ENCODE assay signal across 8 cellular contexts in the genomic region with DNA sequence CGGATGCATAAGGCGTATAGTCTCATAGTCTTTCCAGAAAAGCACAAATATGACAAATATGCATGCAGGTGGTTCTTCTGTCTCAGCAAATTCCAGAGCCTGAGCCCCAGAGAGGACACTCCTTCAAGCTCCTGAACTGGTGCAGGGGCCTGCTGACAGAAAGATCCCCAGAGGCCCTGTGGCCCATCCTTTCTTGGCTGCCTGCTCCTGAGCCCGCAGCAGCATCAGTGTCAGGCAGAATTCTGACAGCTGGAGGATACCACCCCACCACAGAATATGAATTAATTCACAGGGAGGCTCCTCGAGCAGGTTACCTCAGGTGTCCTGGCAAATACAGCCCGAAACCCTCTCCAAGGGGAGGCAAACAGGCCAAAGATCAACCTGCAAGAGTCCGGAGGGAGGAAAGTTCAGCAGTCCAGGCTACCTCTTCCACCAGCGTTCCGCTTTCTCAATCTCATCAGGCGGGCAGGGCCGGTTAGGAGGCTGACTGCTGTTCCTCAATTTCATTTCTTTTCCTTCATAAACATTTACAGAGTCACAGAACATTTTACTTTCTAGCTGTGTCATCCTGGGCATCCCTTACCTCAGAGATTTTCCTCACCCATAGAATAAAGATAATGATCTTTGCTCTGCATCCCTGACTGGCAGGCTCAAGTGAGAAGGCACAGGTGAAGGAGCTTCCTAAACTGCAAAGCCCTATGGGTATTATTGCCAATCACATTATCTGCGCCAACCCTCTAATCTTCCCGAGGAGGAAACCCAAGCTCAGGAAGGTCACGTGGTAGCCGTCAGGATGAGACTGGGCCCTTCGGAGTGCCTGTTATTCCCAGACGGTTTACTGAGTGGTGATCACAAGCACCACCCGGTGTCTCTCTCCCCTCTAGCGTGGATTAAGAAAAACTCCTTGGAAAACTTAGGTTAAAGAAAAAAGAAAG. TPM values are rescaled to one million over a fixed set of nuclear protein-coding genes. Genes with fewer than 3 reads are reported as not detected.
DNase-seq lines count a peak whose midpoint lies in the region; ATAC-seq lines count a peak whose summit lies in the region.

No MANE protein-coding gene starts in this region.

- H3K9ac ChIP-seq in ES-I3 (ENCODE audit: low read depth, low read length) (peak overlapping the region; percentile 99), mucosa of stomach (ENCODE audit: low read length) (peak overlapping the region; percentile 89)

- H3K4me3 ChIP-seq in mucosa of stomach (ENCODE audit: low read length) = peak overlapping the region; percentile 90

- H3K36me3 ChIP-seq in ES-I3 (ENCODE audit: insufficient read depth, low read length) = no peaks in the 10 kb centered on the region
- H3K36me3 ChIP-seq in mucosa of stomach (ENCODE audit: control insufficient read depth, insufficient read depth, low read length) = peaks cover 14% of the 10 kb centered on the region

- H3K9me3 ChIP-seq in ES-I3 (ENCODE audit: control insufficient read depth, insufficient read depth, low read length) = no peaks in the 10 kb centered on the region
- H3K9me3 ChIP-seq in mucosa of stomach (ENCODE audit: control insufficient read depth, low read length) = no peaks in the 10 kb centered on the region

- peak; percentile 24 for DNase-seq in NCI-H748 treated with DMSO at 0.1 percent for 48 hours (lab: John Stamatoyannopoulos, UW)
- peak; percentile 58 for DNase-seq in dermis blood vessel endothelial cell
- DNase-seq in activated gamma-delta T cell treated with Interleukin-2 at 50 U/mL for 16 hours = no peak
- no peak for DNase-seq in hippocampal formation (lab: John Stamatoyannopoulos, UW)
- no peak for DNase-seq in stimulated activated CD4-positive, alpha-beta T cell treated with anti-CD3 and anti-CD28 coated beads, Interleukin-1b, Interleukin-23, amount 100 ng/mL, for 48 hours

- H3K4me1 ChIP-seq in ES-I3 (ENCODE audit: insufficient read depth, low read length) (peaks cover 4% of the 10 kb centered on the region; the same call in 1 of the 2 replicates), mucosa of stomach (ENCODE audit: control insufficient read depth, insufficient read depth, low read length) (peaks cover 11% of the 10 kb centered on the region)

- no peaks in the 10 kb centered on the region for H3K27me3 ChIP-seq in mucosa of stomach (ENCODE audit: control insufficient read depth, insufficient read depth, low read length)

- no peak for ATAC-seq in GM19324 (IDR thresholded peaks at IDR 0.05; ENCODE audit: low FRiP score, unreplicated experiment)

RNA-seq across cellular contexts. Expression of gene DNAJB12, which starts 1.4 kb away (rescaled TPM):
- 25.9 and 35.9 TPM in 2 replicates for total RNA-seq in dermis blood vessel endothelial cell

Comparison
In these comparisons a context has a peak if more than half of its experiments do, and no peak if none do; other contexts are left out.
1. DNase-seq: peak in NCI-H748 treated with DMSO at 0.1 percent for 48 hours (single experiment) and dermis blood vessel endothelial cell (single experiment); none in activated gamma-delta T cell treated with Interleukin-2 at 50 U/mL for 16 hours (single experiment), hippocampal formation (0 of 2) and stimulated activated CD4-positive, alpha-beta T cell treated with anti-CD3 and anti-CD28 coated beads, Interleukin-1b, Interleukin-23, amount 100 ng/mL, for 48 hours (single experiment).